1 cellular context compared by ENCODE assay signal in the genomic region with DNA sequence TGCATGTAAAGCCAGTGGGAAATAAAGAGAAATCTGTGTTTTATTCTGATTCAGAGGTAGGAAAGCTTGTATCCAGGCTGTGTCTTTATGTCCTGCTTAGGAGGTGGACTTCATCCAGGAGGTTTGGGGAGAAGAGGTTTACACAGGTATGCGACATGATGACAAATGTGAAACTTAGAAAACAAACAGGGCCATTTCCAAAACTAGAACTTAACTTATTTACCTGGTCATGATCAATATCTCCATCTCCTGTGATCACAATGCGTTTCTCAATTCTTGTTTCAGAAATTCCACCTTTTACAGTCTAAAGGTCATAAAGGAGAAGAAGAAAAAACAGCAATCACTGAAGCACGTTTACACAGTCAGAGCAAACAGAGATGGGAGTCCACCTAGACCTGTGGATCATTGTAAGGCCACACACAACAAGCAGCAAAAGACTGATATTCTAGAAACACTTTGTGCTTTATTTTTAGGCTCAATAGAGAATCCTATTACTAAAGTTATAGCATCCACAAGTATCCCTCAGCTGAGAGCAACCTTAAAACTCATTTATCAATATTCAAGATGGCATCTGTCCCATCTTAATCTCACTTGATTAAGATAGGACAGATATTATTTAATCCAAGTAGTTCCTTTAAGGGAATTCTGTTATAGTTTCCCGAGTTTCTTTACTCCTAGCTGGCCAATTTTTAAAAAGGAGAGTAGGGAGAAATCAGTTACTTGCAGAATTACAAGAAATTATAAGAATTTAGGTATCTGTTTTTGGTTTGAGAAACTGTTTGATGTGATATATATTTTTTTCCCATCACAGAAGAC.
TF ChIP-seq lines count a peak whose summit lies in the region.

No MANE protein-coding gene starts in this region.

TF ChIP-seq in HepG2, 621 proteins besides CTCF, POLR2A, EP300 and RAD21 (continued from another document and continues in another):
- no peak for TF ChIP-seq ZNF619 (CRISPR knock-in tag; IDR thresholded peaks at IDR 0.05)
- TF ChIP-seq, protein P1, sequence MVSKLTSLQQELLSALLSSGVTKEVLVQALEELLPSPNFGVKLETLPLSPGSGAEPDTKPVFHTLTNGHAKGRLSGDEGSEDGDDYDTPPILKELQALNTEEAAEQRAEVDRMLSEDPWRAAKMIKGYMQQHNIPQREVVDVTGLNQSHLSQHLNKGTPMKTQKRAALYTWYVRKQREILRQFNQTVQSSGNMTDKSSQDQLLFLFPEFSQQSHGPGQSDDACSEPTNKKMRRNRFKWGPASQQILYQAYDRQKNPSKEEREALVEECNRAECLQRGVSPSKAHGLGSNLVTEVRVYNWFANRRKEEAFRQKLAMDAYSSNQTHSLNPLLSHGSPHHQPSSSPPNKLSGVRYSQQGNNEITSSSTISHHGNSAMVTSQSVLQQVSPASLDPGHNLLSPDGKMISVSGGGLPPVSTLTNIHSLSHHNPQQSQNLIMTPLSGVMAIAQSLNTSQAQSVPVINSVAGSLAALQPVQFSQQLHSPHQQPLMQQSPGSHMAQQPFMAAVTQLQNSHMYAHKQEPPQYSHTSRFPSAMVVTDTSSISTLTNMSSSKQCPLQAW (CRISPR knock-in tag; IDR thresholded peaks at IDR 0.05), result peak; percentile 87
- no peak for TF ChIP-seq ZNF891 (CRISPR knock-in tag; IDR thresholded peaks at IDR 0.05)
- TF ChIP-seq ZNF230 (CRISPR knock-in tag; IDR thresholded peaks at IDR 0.05), result no peak
- TF ChIP-seq, protein P2, sequence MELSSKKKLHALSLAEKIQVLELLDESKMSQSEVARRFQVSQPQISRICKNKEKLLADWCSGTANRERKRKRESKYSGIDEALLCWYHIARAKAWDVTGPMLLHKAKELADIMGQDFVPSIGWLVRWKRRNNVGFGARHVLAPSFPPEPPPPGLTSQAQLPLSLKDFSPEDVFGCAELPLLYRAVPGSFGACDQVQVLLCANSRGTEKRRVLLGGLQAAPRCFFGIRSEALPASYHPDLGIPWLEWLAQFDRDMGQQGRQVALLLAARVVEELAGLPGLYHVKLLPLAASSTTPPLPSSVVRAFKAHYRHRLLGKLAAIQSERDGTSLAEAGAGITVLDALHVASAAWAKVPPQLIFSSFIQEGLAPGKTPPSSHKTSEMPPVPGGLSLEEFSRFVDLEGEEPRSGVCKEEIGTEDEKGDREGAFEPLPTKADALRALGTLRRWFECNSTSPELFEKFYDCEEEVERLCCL (CRISPR knock-in tag; IDR thresholded peaks at IDR 0.05; ENCODE audit: borderline replicate concordance), result 0 out of 2 replicates have a peak, but pooled peaks have one; percentile 12
- TF ChIP-seq ZFP82 (CRISPR knock-in tag; IDR thresholded peaks at IDR 0.05; ENCODE audit: borderline replicate concordance), result 0 out of 2 replicates have a peak, but pooled peaks have one; percentile 85
- peak; percentile 93 for TF ChIP-seq FOXP1 (IDR thresholded peaks at IDR 0.05)
- peak; percentile 100 for TF ChIP-seq FOXP1 (CRISPR knock-in tag; IDR thresholded peaks at IDR 0.05)
- TF ChIP-seq, protein P3, sequence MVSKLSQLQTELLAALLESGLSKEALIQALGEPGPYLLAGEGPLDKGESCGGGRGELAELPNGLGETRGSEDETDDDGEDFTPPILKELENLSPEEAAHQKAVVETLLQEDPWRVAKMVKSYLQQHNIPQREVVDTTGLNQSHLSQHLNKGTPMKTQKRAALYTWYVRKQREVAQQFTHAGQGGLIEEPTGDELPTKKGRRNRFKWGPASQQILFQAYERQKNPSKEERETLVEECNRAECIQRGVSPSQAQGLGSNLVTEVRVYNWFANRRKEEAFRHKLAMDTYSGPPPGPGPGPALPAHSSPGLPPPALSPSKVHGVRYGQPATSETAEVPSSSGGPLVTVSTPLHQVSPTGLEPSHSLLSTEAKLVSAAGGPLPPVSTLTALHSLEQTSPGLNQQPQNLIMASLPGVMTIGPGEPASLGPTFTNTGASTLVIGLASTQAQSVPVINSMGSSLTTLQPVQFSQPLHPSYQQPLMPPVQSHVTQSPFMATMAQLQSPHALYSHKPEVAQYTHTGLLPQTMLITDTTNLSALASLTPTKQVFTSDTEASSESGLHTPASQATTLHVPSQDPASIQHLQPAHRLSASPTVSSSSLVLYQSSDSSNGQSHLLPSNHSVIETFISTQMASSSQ (IDR thresholded peaks at IDR 0.05; ENCODE audit: low read depth), result peak; percentile 92
- TF ChIP-seq, protein P3 (CRISPR knock-in tag; IDR thresholded peaks at IDR 0.05; ENCODE audit: borderline replicate concordance), result peak; percentile 91; the same call in 1 of the 2 replicates
- TF ChIP-seq, protein P4, sequence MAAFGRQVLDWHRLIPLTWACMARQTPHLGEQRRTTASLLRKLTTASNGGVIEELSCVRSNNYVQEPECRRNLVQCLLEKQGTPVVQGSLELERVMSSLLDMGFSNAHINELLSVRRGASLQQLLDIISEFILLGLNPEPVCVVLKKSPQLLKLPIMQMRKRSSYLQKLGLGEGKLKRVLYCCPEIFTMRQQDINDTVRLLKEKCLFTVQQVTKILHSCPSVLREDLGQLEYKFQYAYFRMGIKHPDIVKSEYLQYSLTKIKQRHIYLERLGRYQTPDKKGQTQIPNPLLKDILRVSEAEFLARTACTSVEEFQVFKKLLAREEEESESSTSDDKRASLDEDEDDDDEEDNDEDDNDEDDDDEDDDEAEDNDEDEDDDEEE (CRISPR knock-in tag; IDR thresholded peaks at IDR 0.05), result no peak
- TF ChIP-seq, protein P5, sequence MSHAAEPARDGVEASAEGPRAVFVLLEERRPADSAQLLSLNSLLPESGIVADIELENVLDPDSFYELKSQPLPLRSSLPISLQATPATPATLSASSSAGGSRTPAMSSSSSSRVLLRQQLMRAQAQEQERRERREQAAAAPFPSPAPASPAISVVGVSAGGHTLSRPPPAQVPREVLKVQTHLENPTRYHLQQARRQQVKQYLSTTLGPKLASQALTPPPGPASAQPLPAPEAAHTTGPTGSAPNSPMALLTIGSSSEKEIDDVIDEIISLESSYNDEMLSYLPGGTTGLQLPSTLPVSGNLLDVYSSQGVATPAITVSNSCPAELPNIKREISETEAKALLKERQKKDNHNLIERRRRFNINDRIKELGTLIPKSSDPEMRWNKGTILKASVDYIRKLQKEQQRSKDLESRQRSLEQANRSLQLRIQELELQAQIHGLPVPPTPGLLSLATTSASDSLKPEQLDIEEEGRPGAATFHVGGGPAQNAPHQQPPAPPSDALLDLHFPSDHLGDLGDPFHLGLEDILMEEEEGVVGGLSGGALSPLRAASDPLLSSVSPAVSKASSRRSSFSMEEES (CRISPR knock-in tag; IDR thresholded peaks at IDR 0.05), result peak; percentile 92
- TF ChIP-seq ZZZ3 (CRISPR knock-in tag; IDR thresholded peaks at IDR 0.05; ENCODE audit: borderline replicate concordance), result no peak
- TF ChIP-seq SRSF4 (IDR thresholded peaks at IDR 0.05; ENCODE audit: low read depth, low read length, poor library complexity, severe bottlenecking), result no peak
- TF ChIP-seq EZH2 (conservative IDR thresholded peaks at IDR 0.05; ENCODE audit: low read depth, low read length), result no peak
- TF ChIP-seq ZNF761 (CRISPR knock-in tag; conservative IDR thresholded peaks at IDR 0.05), result no peak
- no peak for TF ChIP-seq ATF7-NPFF (CRISPR knock-in tag; IDR thresholded peaks at IDR 0.05; ENCODE audit: low read depth)
- TF ChIP-seq ERF (CRISPR knock-in tag; IDR thresholded peaks at IDR 0.05), result peak; percentile 96
- TF ChIP-seq YY1 (IDR thresholded peaks at IDR 0.05; ENCODE audit: insufficient read depth, insufficient replicate concordance, low read depth, low read length), result peak; percentile 44
- TF ChIP-seq, protein P6, sequence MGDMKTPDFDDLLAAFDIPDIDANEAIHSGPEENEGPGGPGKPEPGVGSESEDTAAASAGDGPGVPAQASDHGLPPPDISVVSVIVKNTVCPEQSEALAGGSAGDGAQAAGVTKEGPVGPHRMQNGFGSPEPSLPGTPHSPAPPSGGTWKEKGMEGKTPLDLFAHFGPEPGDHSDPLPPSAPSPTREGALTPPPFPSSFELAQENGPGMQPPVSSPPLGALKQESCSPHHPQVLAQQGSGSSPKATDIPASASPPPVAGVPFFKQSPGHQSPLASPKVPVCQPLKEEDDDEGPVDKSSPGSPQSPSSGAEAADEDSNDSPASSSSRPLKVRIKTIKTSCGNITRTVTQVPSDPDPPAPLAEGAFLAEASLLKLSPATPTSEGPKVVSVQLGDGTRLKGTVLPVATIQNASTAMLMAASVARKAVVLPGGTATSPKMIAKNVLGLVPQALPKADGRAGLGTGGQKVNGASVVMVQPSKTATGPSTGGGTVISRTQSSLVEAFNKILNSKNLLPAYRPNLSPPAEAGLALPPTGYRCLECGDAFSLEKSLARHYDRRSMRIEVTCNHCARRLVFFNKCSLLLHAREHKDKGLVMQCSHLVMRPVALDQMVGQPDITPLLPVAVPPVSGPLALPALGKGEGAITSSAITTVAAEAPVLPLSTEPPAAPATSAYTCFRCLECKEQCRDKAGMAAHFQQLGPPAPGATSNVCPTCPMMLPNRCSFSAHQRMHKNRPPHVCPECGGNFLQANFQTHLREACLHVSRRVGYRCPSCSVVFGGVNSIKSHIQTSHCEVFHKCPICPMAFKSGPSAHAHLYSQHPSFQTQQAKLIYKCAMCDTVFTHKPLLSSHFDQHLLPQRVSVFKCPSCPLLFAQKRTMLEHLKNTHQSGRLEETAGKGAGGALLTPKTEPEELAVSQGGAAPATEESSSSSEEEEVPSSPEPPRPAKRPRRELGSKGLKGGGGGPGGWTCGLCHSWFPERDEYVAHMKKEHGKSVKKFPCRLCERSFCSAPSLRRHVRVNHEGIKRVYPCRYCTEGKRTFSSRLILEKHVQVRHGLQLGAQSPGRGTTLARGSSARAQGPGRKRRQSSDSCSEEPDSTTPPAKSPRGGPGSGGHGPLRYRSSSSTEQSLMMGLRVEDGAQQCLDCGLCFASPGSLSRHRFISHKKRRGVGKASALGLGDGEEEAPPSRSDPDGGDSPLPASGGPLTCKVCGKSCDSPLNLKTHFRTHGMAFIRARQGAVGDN (CRISPR knock-in tag; IDR thresholded peaks at IDR 0.05), result no peak
- TF ChIP-seq ZNF7 (CRISPR knock-in tag; IDR thresholded peaks at IDR 0.05), result peak; percentile 35; the same call in 1 of the 2 replicates
- TF ChIP-seq ZNF337 (CRISPR knock-in tag; IDR thresholded peaks at IDR 0.05; ENCODE audit: borderline replicate concordance, low read depth), result peak; percentile 78; the same call in 1 of the 2 replicates
- no peak for TF ChIP-seq ISX (CRISPR knock-in tag; conservative IDR thresholded peaks at IDR 0.05)
- TF ChIP-seq, protein P7, sequence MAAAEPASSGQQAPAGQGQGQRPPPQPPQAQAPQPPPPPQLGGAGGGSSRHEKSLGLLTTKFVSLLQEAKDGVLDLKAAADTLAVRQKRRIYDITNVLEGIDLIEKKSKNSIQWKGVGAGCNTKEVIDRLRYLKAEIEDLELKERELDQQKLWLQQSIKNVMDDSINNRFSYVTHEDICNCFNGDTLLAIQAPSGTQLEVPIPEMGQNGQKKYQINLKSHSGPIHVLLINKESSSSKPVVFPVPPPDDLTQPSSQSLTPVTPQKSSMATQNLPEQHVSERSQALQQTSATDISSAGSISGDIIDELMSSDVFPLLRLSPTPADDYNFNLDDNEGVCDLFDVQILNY (CRISPR knock-in tag; conservative IDR thresholded peaks at IDR 0.05), result no peak
- TF ChIP-seq RNF2 (conservative IDR thresholded peaks at IDR 0.05; ENCODE audit: low read depth), result no peak
- TF ChIP-seq ESRRA (CRISPR knock-in tag; IDR thresholded peaks at IDR 0.05; ENCODE audit: low read depth), result peak; percentile 90
- TF ChIP-seq, protein P8, sequence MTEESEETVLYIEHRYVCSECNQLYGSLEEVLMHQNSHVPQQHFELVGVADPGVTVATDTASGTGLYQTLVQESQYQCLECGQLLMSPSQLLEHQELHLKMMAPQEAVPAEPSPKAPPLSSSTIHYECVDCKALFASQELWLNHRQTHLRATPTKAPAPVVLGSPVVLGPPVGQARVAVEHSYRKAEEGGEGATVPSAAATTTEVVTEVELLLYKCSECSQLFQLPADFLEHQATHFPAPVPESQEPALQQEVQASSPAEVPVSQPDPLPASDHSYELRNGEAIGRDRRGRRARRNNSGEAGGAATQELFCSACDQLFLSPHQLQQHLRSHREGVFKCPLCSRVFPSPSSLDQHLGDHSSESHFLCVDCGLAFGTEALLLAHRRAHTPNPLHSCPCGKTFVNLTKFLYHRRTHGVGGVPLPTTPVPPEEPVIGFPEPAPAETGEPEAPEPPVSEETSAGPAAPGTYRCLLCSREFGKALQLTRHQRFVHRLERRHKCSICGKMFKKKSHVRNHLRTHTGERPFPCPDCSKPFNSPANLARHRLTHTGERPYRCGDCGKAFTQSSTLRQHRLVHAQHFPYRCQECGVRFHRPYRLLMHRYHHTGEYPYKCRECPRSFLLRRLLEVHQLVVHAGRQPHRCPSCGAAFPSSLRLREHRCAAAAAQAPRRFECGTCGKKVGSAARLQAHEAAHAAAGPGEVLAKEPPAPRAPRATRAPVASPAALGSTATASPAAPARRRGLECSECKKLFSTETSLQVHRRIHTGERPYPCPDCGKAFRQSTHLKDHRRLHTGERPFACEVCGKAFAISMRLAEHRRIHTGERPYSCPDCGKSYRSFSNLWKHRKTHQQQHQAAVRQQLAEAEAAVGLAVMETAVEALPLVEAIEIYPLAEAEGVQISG (CRISPR knock-in tag; IDR thresholded peaks at IDR 0.05), result peak; percentile 34; the same call in 1 of the 2 replicates
- no peak; the same call in 1 of the 2 replicates for TF ChIP-seq ZNF589 (CRISPR knock-in tag; conservative IDR thresholded peaks at IDR 0.05)
- peak; percentile 95 for TF ChIP-seq HHEX (CRISPR knock-in tag; IDR thresholded peaks at IDR 0.05)
- TF ChIP-seq ZNF20 (CRISPR knock-in tag; IDR thresholded peaks at IDR 0.05), result no peak
- peak; percentile 87; the same call in 1 of the 2 replicates for TF ChIP-seq ZSCAN29 (CRISPR knock-in tag; conservative IDR thresholded peaks at IDR 0.05)
- peak; percentile 73; the same call in 1 of the 2 replicates for TF ChIP-seq RXRA (CRISPR knock-in tag; IDR thresholded peaks at IDR 0.05)
- TF ChIP-seq HDAC2 (CRISPR knock-in tag; IDR thresholded peaks at IDR 0.05), result peak; percentile 100
- TF ChIP-seq ZC3H4 (CRISPR knock-in tag; IDR thresholded peaks at IDR 0.05; ENCODE audit: borderline replicate concordance), result no peak
- peak; percentile 72; the same call in 1 of the 2 replicates for TF ChIP-seq SPEN (CRISPR knock-in tag; IDR thresholded peaks at IDR 0.05; ENCODE audit: low read depth)
- TF ChIP-seq SNAI1 (CRISPR knock-in tag; IDR thresholded peaks at IDR 0.05; ENCODE audit: borderline replicate concordance), result peak; percentile 85; the same call in 1 of the 2 replicates
- TF ChIP-seq PRMT3 (CRISPR knock-in tag; IDR thresholded peaks at IDR 0.05; ENCODE audit: borderline replicate concordance, low read depth), result 0 out of 2 replicates have a peak, but pooled peaks have one; percentile 68
- TF ChIP-seq ZNF326 (CRISPR knock-in tag; IDR thresholded peaks at IDR 0.05; ENCODE audit: borderline replicate concordance), result no peak
- TF ChIP-seq MAFG (CRISPR knock-in tag; IDR thresholded peaks at IDR 0.05), result no peak
- TF ChIP-seq ZNF75D (CRISPR knock-in tag; IDR thresholded peaks at IDR 0.05; ENCODE audit: borderline replicate concordance), result no peak
- TF ChIP-seq ZNF615 (CRISPR knock-in tag; IDR thresholded peaks at IDR 0.05; ENCODE audit: borderline replicate concordance), result no peak; the same call in 1 of the 2 replicates
- TF ChIP-seq HMG20A (CRISPR knock-in tag; IDR thresholded peaks at IDR 0.05; ENCODE audit: borderline replicate concordance), result peak; percentile 100
